ENCODE assay signal across 8 cellular contexts in genomic region chr14:61025239-61026223, GRCh38. TPM values are rescaled to one million over a fixed set of nuclear protein-coding genes. Genes with fewer than 3 reads are reported as not detected.
DNase-seq lines count a peak whose midpoint lies in the region; ATAC-seq and TF ChIP-seq lines count a peak whose summit lies in the region.

No MANE protein-coding gene starts in this region.

- no peaks in the 10 kb centered on the region for H4K20me1 ChIP-seq in OCI-LY3 (ENCODE audit: insufficient read depth, low read length)

- DNase-seq in Right ventricle myocardium superior (peak; percentile 54), cardiac septum (ENCODE audit: low spot score) (no peak), KG1 (lab: John Stamatoyannopoulos, UW) (peak; percentile 18), fibroblast of the conjunctiva (ENCODE audit: low read depth) (peak; percentile 81), non-pigmented ciliary epithelial cell (ENCODE audit: low read depth) (peak; percentile 45), tibial artery (peak; percentile 61 to 75)
- peak; percentile 50 to 58 for DNase-seq in activated T-cell treated with anti-CD3 and anti-CD28 coated beads, Interleukin-2, amount 50 U/mL, for 48 hours

- H3K27ac ChIP-seq in OCI-LY3 (ENCODE audit: low read length) (no peak overlapping the region), tibial artery (peak overlapping the region in 1 of 2 donors; percentile 32)

- H3K4me2 ChIP-seq in OCI-LY3 (ENCODE audit: low read length): no peak overlapping the region

- H3K9ac ChIP-seq in OCI-LY3 (ENCODE audit: low read length): no peak overlapping the region

- no peaks in the 10 kb centered on the region for H3K79me2 ChIP-seq in OCI-LY3 (ENCODE audit: low read length)

- H2AFZ ChIP-seq in OCI-LY3 (ENCODE audit: low read depth, low read length): no peak overlapping the region

- TF ChIP-seq CTCF in OCI-LY3 (IDR thresholded peaks at IDR 0.05; ENCODE audit: low read depth, low read length) (peak; percentile 93), tibial artery (IDR thresholded peaks at IDR 0.05) (peak; percentile 82 to 88)

- no peak overlapping the region for H3K4me3 ChIP-seq in OCI-LY3 (ENCODE audit: low read length)
- no peak overlapping the region for H3K4me3 ChIP-seq in tibial artery

- intact Hi-C loops in Right ventricle myocardium superior (cut with DNase I) (loop anchor here (2.0 to 10.0 kb wide), 2 partner anchors 229 to 401 kb away; no protein-coding TSS in a partner anchor), cardiac septum (cut with DNase I) (loop anchor here (1.0 to 10.0 kb wide), 2 partner anchors 301 to 400 kb away; partner anchors contain the start of gene SIX4), tibial artery (cut with DNase I; ENCODE audit: low total_unique reads) (loop anchor here (2.0 to 10.0 kb wide), 2 partner anchors 229 to 401 kb away; no protein-coding TSS in a partner anchor)

- H3K4me1 ChIP-seq in OCI-LY3 (ENCODE audit: low read length) (peaks cover 10% of the 10 kb centered on the region), tibial artery (peaks cover 0 to 8% (median 0%) of the 10 kb centered on the region in 4 donors)

- H3K9me3 ChIP-seq in OCI-LY3 (ENCODE audit: insufficient read depth, low read length) (no peaks in the 10 kb centered on the region), tibial artery (no peaks in the 10 kb centered on the region)

- H3K36me3 ChIP-seq in OCI-LY3 (replicated peaks; ENCODE audit: low read depth, low read length): no peaks in the 10 kb centered on the region
- H3K36me3 ChIP-seq in tibial artery: no peaks in the 10 kb centered on the region

- H3K27me3 ChIP-seq in OCI-LY3 (ENCODE audit: low read depth, low read length) (no peaks in the 10 kb centered on the region), tibial artery (no peaks in the 10 kb centered on the region)

- ATAC-seq in Right ventricle myocardium superior (ENCODE audit: poor library complexity): peak; percentile 76

RNA-seq across cellular contexts. Expression of gene SLC38A6, which starts 44.5 kb away (rescaled TPM):
- 4.9 TPM for total RNA-seq in Right ventricle myocardium superior
- 4.1 TPM for total RNA-seq in cardiac septum

RNA-seq across cellular contexts. Expression of gene TRMT5, which starts 44.7 kb away (rescaled TPM):
- total RNA-seq in Right ventricle myocardium superior (4.4 TPM), cardiac septum (6.5 TPM)
